Comparison of ENCODE assay signal across 1 cellular context in the genomic region with DNA sequence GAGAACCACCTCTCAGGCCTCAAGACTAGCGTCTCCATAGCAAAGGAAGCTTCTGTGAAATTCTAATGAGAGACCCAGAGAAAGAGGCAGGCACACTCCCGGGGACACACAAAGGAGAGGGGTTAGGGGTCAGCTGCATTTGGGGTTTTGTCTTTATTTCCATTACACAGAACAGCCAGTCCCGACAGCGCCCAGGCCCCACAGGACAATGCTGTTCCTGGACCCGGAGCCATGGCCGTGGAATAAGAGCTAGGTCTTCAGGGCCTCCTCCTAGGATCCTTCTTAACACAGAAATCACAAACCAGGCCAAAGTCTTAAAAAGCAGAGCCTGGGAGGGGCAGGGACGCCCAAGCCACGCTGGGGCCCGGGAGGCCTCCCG.
TF ChIP-seq lines count a peak whose summit lies in the region.

No MANE protein-coding gene starts in this region.

TF ChIP-seq in K562, 482 proteins besides CTCF, POLR2A, EP300 and RAD21 (continued from another document):
- no peak for TF ChIP-seq PRMT5 (CRISPR knock-in tag; IDR thresholded peaks at IDR 0.05)
- no peak for TF ChIP-seq E2F5 (CRISPR knock-in tag; IDR thresholded peaks at IDR 0.05)
- TF ChIP-seq EZH2 (IDR thresholded peaks at IDR 0.05; ENCODE audit: borderline replicate concordance, low read depth, low read length): no peak
- no peak for TF ChIP-seq TAF9B (IDR thresholded peaks at IDR 0.05; ENCODE audit: partially characterized antibody)
- no peak for TF ChIP-seq RB1 (IDR thresholded peaks at IDR 0.05; ENCODE audit: low read depth)
- TF ChIP-seq ZNF253 (CRISPR knock-in tag; conservative IDR thresholded peaks at IDR 0.05): no peak
- TF ChIP-seq U2AF2 (optimal IDR thresholded peaks at IDR 0.05; ENCODE audit: low read depth, low read length): no peak
